In the genomic region with DNA sequence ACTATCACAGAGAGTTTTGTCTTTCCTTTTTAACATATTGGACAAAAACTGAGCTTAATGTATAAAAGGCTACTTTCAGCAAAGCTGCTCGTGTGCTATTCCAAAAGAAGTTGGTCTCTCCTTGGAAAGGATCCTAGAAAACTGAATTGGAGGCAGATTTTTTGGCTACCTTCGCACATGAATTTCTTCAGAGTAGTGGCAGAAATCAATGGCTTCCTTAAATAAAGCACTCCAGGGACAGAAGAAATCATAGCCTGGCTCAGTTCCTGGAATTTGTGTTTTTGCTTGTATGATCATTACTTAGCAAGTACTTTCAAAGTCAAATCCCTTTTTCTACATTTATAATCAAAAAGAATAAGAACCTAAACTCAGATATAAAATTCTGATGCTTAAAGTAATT, we compare ENCODE assay signal across 19 cellular contexts.
"Had no signal": no experiment of that assay in that cellular context is flagged by ENCODE, and none has a peak within 500 bp of the region (broad histone marks: within the 10 kb centered on the region; RNA-seq: fewer than 3 reads in every experiment).

No MANE protein-coding gene starts in this region.

- H3K4me1 ChIP-seq: gastrocnemius medialis, lower lobe of right lung, neural progenitor cell, right lobe of liver, spleen, upper lobe of right lung had no signal

- H2AFZ ChIP-seq: neural progenitor cell had no signal

- ATAC-seq: activated CD4-positive, alpha-beta T cell treated with anti-CD3 and anti-CD28 coated beads for 36 hours; gastrocnemius medialis; lower lobe of right lung; right lobe of liver; SK-N-SH treated with all-trans-retinoic acid at 6 μM for 48 hours; stimulated activated memory B cell treated with anti-CD40 and anti-IgM and Interleukin-4, amounts not matched to agents 10 μg/mL and 1 μg/mL and 100 μg/mL, for 72 hours; T-cell; upper lobe of right lung; WTC11 had no signal

- H3K4me2 ChIP-seq: neural progenitor cell had no signal

- H3K9me3 ChIP-seq: esophagus muscularis mucosa, gastrocnemius medialis, lower lobe of right lung, right lobe of liver, upper lobe of right lung had no signal

- H3K9ac ChIP-seq: neural progenitor cell had no signal

- H3K27me3 ChIP-seq: esophagus muscularis mucosa, gastrocnemius medialis, neural progenitor cell, right lobe of liver, spleen, upper lobe of right lung had no signal

- DNase-seq: activated CD4-positive, alpha-beta memory T cell treated with anti-CD3 and anti-CD28 coated beads, Interleukin-2, amount 10 ng/mL, durations not matched to agents 7 days and 5 days; activated CD4-positive, alpha-beta T cell treated with anti-CD3 and anti-CD28 coated beads for 36 hours; activated naive CD4-positive, alpha-beta T cell treated with anti-CD3 and anti-CD28 coated beads for 36 hours; activated T-cell treated with anti-CD3 and anti-CD28 coated beads, Interleukin-2, amount 50 U/mL, for 24 hours; cerebellar nuclear complex; effector CD4-positive, alpha-beta T cell; gastrocnemius medialis; lower lobe of right lung; naive B cell; right lobe of liver; spleen; stimulated activated CD4-positive, alpha-beta T cell treated with anti-CD3 and anti-CD28 coated beads, Interleukin-4, amount 100 ng/mL, for 4 hours; T-cell; upper lobe of right lung had no signal

- H3K27ac ChIP-seq: esophagus muscularis mucosa, gastrocnemius medialis, lower lobe of right lung, neural progenitor cell, right lobe of liver, spleen, upper lobe of right lung had no signal

- H3K4me3 ChIP-seq: esophagus muscularis mucosa, gastrocnemius medialis, lower lobe of right lung, neural progenitor cell, right lobe of liver, spleen, upper lobe of right lung had no signal

- H3K36me3 ChIP-seq: esophagus muscularis mucosa, gastrocnemius medialis, lower lobe of right lung, neural progenitor cell, right lobe of liver, spleen, upper lobe of right lung had no signal
